31 cellular contexts compared by ENCODE assay signal in genomic region chr17:34413443-34414076, GRCh38. TPM values are rescaled to one million over a fixed set of nuclear protein-coding genes. Genes with fewer than 3 reads are reported as not detected.
A peak's percentile ranks its signal among the peaks of the same experiment; 100 is the strongest.
DNase-seq lines count a peak whose midpoint lies in the region; ATAC-seq, FAIRE-seq and TF ChIP-seq lines count a peak whose summit lies in the region.
"Had no signal": no experiment of that assay in that cellular context is flagged by ENCODE, and none has a peak within 500 bp of the region (broad histone marks: within the 10 kb centered on the region; RNA-seq: fewer than 3 reads in every experiment).

No MANE protein-coding gene starts in this region.

- H3K79me2 ChIP-seq in K562 (ENCODE audit: control insufficient read depth, insufficient read depth, low read length), result no peaks in the 10 kb centered on the region

- H3K27me3 ChIP-seq in HUES48 (ENCODE audit: control insufficient read depth, insufficient read depth, low read length), result peaks cover 52% of the 10 kb centered on the region
- H3K27me3 ChIP-seq in K562 (ENCODE audit: control insufficient read depth in 2 of 2, insufficient read depth in 2 of 2, low read length in 2 of 2), result no peaks in the 10 kb centered on the region; a peak in 1 of 5 replicates
- H3K27me3 ChIP-seq in left lung, result peaks cover 7 to 68% of the 10 kb centered on the region in 2 donors
- H3K27me3 ChIP-seq in BE2C, result peaks cover 6% of the 10 kb centered on the region
- no peaks in the 10 kb centered on the region for H3K27me3 ChIP-seq in effector memory CD4-positive, alpha-beta T cell (replicated peaks; ENCODE audit: control insufficient read depth, insufficient read depth, low read length, poor library complexity, severe bottlenecking)
- H3K27me3 ChIP-seq: brain microvascular endothelial cell had no signal

- no peak for TF ChIP-seq POLR2A in A549 (IDR thresholded peaks at IDR 0.05; ENCODE audit: low read length)
- TF ChIP-seq POLR2A in K562 (conservative IDR thresholded peaks at IDR 0.05), result no peak

- TF ChIP-seq CTCF in A549 (IDR thresholded peaks at IDR 0.05) (no peak), K562 (IDR thresholded peaks at IDR 0.05 in 2 of 3, conservative IDR thresholded peaks at IDR 0.05 in 1 of 3; ENCODE audit: insufficient read depth in 2 of 3, low read depth in 1 of 3, low read length in 3 of 3) (no peak), left lung (IDR thresholded peaks at IDR 0.05) (no peak), BE2C (IDR thresholded peaks at IDR 0.05; ENCODE audit: low read depth, low read length) (no peak)

- H3K9ac ChIP-seq in HUES48 (ENCODE audit: low read depth, low read length), result no peak overlapping the region
- peak overlapping the region in 1 of 2 experiments; percentile 8; a peak in 1 of 4 replicates for H3K9ac ChIP-seq in K562 (ENCODE audit: insufficient read depth in 1 of 2, low read depth in 2 of 2, low read length in 2 of 2)
- H3K9ac ChIP-seq: SK-N-SH had no signal

- intact Hi-C loops in K562 (cut with micrococcal nuclease) (loop anchor here (10.0 kb wide), 1 partner anchor 221 kb away; no protein-coding TSS in a partner anchor), left lung (cut with DNase I) (no loop called here)

- H3K9me3 ChIP-seq in A549 (no peaks in the 10 kb centered on the region), HUES48 (ENCODE audit: control insufficient read depth, insufficient read depth, low read length) (no peaks in the 10 kb centered on the region), K562 (replicated peaks; ENCODE audit: control insufficient read depth, insufficient read depth, low read depth, low read length) (0 out of 2 replicates have a peak, but pooled peaks cover 2% of the 10 kb centered on the region), left lung (no peaks in the 10 kb centered on the region), BE2C (no peaks in the 10 kb centered on the region)
- H3K9me3 ChIP-seq in effector memory CD4-positive, alpha-beta T cell (ENCODE audit: control insufficient read depth, low read length), result no peaks in the 10 kb centered on the region
- H3K9me3 ChIP-seq: pancreas, sigmoid colon, SK-N-SH, suprapubic skin had no signal

- no peak for TF ChIP-seq RAD21 in A549 (conservative IDR thresholded peaks at IDR 0.05 in 1 of 2, IDR thresholded peaks at IDR 0.05 in 1 of 2)
- TF ChIP-seq RAD21 in K562 (CRISPR knock-in tag; conservative IDR thresholded peaks at IDR 0.05 in 1 of 2, IDR thresholded peaks at IDR 0.05 in 1 of 2), result no peak

- H3K9me1 ChIP-seq in K562 (ENCODE audit: control insufficient read depth, insufficient read depth, low read length), result no peaks in the 10 kb centered on the region

- H2AFZ ChIP-seq in K562 (ENCODE audit: low read depth, low read length), result peak overlapping the region; percentile 66

- ATAC-seq in A549 (no peak), K562 (peak; percentile 46), left lung (peak; percentile 36)
- ATAC-seq: activated CD8-positive, alpha-beta memory T cell treated with anti-CD3 and anti-CD28 coated beads, Interleukin-2, amount 10 ng/mL, durations not matched to agents 7 days and 5 days; activated naive CD8-positive, alpha-beta T cell treated with anti-CD3 and anti-CD28 coated beads, Interleukin-2, amount 50 U/mL, for 24 hours; pancreas had no signal

- DNase-seq in A549 (ENCODE audit: low read depth in 1 of 2, low spot score in 1 of 2) (no peak), K562 (ENCODE audit: extremely low read depth in 1 of 4, low spot score in 3 of 4) (peak; percentile 23 to 40 (median 29)), left lung (no peak), NAMALWA (ENCODE audit: low spot score) (no peak), BE2C (no peak), NCI-H2196 treated with DMSO at 0.1 percent for 48 hours (lab: John Stamatoyannopoulos, UW; ENCODE audit: unreplicated experiment) (no peak)
- DNase-seq in effector memory CD4-positive, alpha-beta T cell, result no peak
- DNase-seq: activated CD8-positive, alpha-beta memory T cell treated with anti-CD3 and anti-CD28 coated beads, Interleukin-2, amount 10 ng/mL, durations not matched to agents 7 days and 5 days; activated naive CD8-positive, alpha-beta T cell treated with anti-CD3 and anti-CD28 coated beads, Interleukin-2, amount 50 U/mL, for 24 hours; brain microvascular endothelial cell; DMS153; hippocampal formation; KBM-7; NCI-H1092 treated with DMSO at 0.1 percent for 48 hours; NCI-H2029; pancreas; sigmoid colon; SK-N-SH; T1000 had no signal

- in situ Hi-C loops in K562 (cut with MboI), result no loop called here

- no peaks in the 10 kb centered on the region for H3K36me3 ChIP-seq in HUES48 (ENCODE audit: control insufficient read depth, insufficient read depth, low read length)
- no peaks in the 10 kb centered on the region for H3K36me3 ChIP-seq in K562 (ENCODE audit: control insufficient read depth, insufficient read depth, low read length)
- H3K36me3 ChIP-seq in left lung, result no peaks in the 10 kb centered on the region
- H3K36me3 ChIP-seq in BE2C, result no peaks in the 10 kb centered on the region
- H3K36me3 ChIP-seq in effector memory CD4-positive, alpha-beta T cell (ENCODE audit: control insufficient read depth, insufficient read depth, low read length), result no peaks in the 10 kb centered on the region
- H3K36me3 ChIP-seq: brain microvascular endothelial cell, pancreas, sigmoid colon, suprapubic skin had no signal

- H3K4me3 ChIP-seq in A549, result no peak overlapping the region
- H3K4me3 ChIP-seq in HUES48 (ENCODE audit: low read depth, low read length), result peak overlapping the region; percentile 52; the same call in 1 of the 2 replicates
- H3K4me3 ChIP-seq in K562, result no peak overlapping the region
- no peak overlapping the region for H3K4me3 ChIP-seq in left lung
- no peak overlapping the region for H3K4me3 ChIP-seq in BE2C (ENCODE audit: low read depth, low read length)
- no peak overlapping the region for H3K4me3 ChIP-seq in effector memory CD4-positive, alpha-beta T cell (ENCODE audit: insufficient read depth, low read depth, low read length, poor library complexity, severe bottlenecking)
- H3K4me3 ChIP-seq: pancreas, sigmoid colon, suprapubic skin had no signal

- CTCF ChIA-PET in A549 (lab: Yijun Ruan, JAX) (interaction anchor here (0.8 to 1.4 kb wide), 2 partner anchors 8 to 1334 kb away, joined by 3 to 4 read pairs; no protein-coding TSS in a partner anchor), K562 (lab: Yijun Ruan, JAX; ENCODE audit: low intra/inter-chr PET ratio) (no interaction called here)

- H3K4me2 ChIP-seq in A549 (no peak overlapping the region), K562 (ENCODE audit: insufficient read depth, low read length) (peak overlapping the region; percentile 33; the same call in 1 of the 2 replicates)
- H3K4me2 ChIP-seq: SK-N-SH had no signal

- FAIRE-seq in A549 (lab: Jason Lieb, UNC) (no peak), K562 (lab: Jason Lieb, UNC) (no peak)
- FAIRE-seq: colon, GM12891, pancreas, RCC 7860 had no signal

- WGBS in A549 (ENCODE audit: missing lambda C conversion rate), result 83% methylated on average over 11 of the region's 11 CpGs
- WGBS in K562 (ENCODE audit: insufficient coverage, low coverage, missing lambda C conversion rate), result 27% methylated on average over 11 of the region's 11 CpGs

- no peak for TF ChIP-seq EP300 in A549 (IDR thresholded peaks at IDR 0.05)
- TF ChIP-seq EP300 in K562 (IDR thresholded peaks at IDR 0.05; ENCODE audit: low read length), result no peak

- H3K4me1 ChIP-seq in A549 (peaks cover 10% of the 10 kb centered on the region; the same call in 1 of the 3 replicates), HUES48 (ENCODE audit: control insufficient read depth, insufficient read depth, low read length) (peaks cover 56% of the 10 kb centered on the region), K562 (replicated peaks in 1 of 2; ENCODE audit: control insufficient read depth in 2 of 2, insufficient read depth in 2 of 2, low read length in 2 of 2) (peaks cover 13 to 37% of the 10 kb centered on the region in 2 experiments), left lung (no peaks in the 10 kb centered on the region), BE2C (no peaks in the 10 kb centered on the region)
- H3K4me1 ChIP-seq in effector memory CD4-positive, alpha-beta T cell (ENCODE audit: control insufficient read depth, insufficient read depth, low read length, poor library complexity, severe bottlenecking), result no peaks in the 10 kb centered on the region
- H3K4me1 ChIP-seq: pancreas, sigmoid colon, suprapubic skin had no signal

- peak overlapping the region; percentile 43 to 45; a peak in 3 of 6 replicates for H3K27ac ChIP-seq in A549
- H3K27ac ChIP-seq in HUES48 (ENCODE audit: low read depth, low read length), result peak overlapping the region; percentile 72
- H3K27ac ChIP-seq in K562 (ENCODE audit: extremely low read depth, low read depth, low read length), result peak overlapping the region; percentile 84
- H3K27ac ChIP-seq in left lung, result no peak overlapping the region
- H3K27ac ChIP-seq in effector memory CD4-positive, alpha-beta T cell (ENCODE audit: insufficient read depth, low read length, poor library complexity, severe bottlenecking), result no peak overlapping the region
- H3K27ac ChIP-seq: brain microvascular endothelial cell, pancreas, sigmoid colon, suprapubic skin had no signal

- no peaks in the 10 kb centered on the region for H4K20me1 ChIP-seq in K562 (replicated peaks; ENCODE audit: control insufficient read depth, insufficient read depth, low read length)

- POLR2A ChIA-PET in A549 (lab: Yijun Ruan, JAX) (no interaction called here), K562 (lab: Yijun Ruan, JAX) (no interaction called here)

- no TSS peak for BruUV-seq in K562 (replicated peaks; lab: Mats Ljungman, UMichigan)

RNA-seq across cellular contexts. Expression of gene CCL1, which starts 50.5 kb away (rescaled TPM):
- not detected in 2 replicates for polyA plus RNA-seq in A549 (2011; rRNA removed)
- polyA plus RNA-seq in A549 (2012; cell fraction: cytosol; rRNA removed), result not detected in 2 replicates
- not detected in 2 replicates for polyA plus RNA-seq in A549 (2012; cell fraction: nucleus; rRNA removed)
- not detected in 3 replicates for polyA plus RNA-seq in A549 (2017; fragmentation: RNase III; extraction: RNeasy Plus Mini Kit Qiagen cat#74134 plus additional on column Dnase treatment)
- not detected in 2 replicates for polyA minus RNA-seq in A549 (2011; rRNA and poly(A)+ RNA removed)
- total RNA-seq in K562 (2011; cell fraction: chromatin; rRNA removed; ENCODE audit: low replicate concordance), result not detected in 2 replicates
- total RNA-seq in K562 (2011; cell fraction: nucleolus; rRNA removed), result not detected in 2 replicates
- not detected in 2 replicates for total RNA-seq in K562 (2011; cell fraction: nucleoplasm; rRNA removed)
- total RNA-seq in K562 (2014; rRNA removed), result 0.29 TPM in 1 of 2 replicates, not detected in the other
- not detected in 2 replicates for total RNA-seq in K562 (2014; rRNA removed; fragmentation: Illumina TruSeq; extraction: Trizol)
- not detected in 2 replicates for total RNA-seq in K562 (2015; rRNA removed; fragmentation: Illumina TruSeq; extraction: Trizol)
- total RNA-seq in K562 (2021), result not detected in 2 replicates
- polyA plus RNA-seq in K562 (2011; rRNA removed), result not detected in 2 replicates
- polyA plus RNA-seq in K562 (2011; cell fraction: cytosol; rRNA removed), result not detected in 2 replicates
- not detected in 2 replicates for polyA plus RNA-seq in K562 (2011; cell fraction: nucleus; rRNA removed)
- not detected in 2 replicates for polyA plus RNA-seq in K562 (2012)
- polyA plus RNA-seq in K562 (2014; fragmentation: Illumina TruSeq; extraction: Trizol), result not detected in 2 replicates
- under 1 TPM in 1 of 2 experiments, not detected in 1; 0.45 TPM for polyA plus RNA-seq in K562 (2014; fragmentation: Nextera tagmentation; extraction: Ambion mirVana)
- polyA plus RNA-seq in K562 (2014; rRNA removed), result not detected in 2 replicates
- not detected in 2 replicates for polyA minus RNA-seq in K562 (2011; rRNA and poly(A)+ RNA removed)
- not detected in 2 replicates for polyA minus RNA-seq in K562 (2011; cell fraction: cytosol; rRNA and poly(A)+ RNA removed)
- not detected in 2 replicates for polyA minus RNA-seq in K562 (2011; cell fraction: nucleus; rRNA and poly(A)+ RNA removed)
- not detected for total RNA-seq in left lung
- polyA plus RNA-seq in BE2C (2012; ENCODE audit: insufficient read depth, insufficient read length, low read depth), result 0.77 TPM
- total RNA-seq: fibroblast of villous mesenchyme, H4, kidney epithelial cell, myocyte, NCI-H460, pancreas, sigmoid colon, suprapubic skin had no signal
- polyA plus RNA-seq: CD14-positive monocyte, pancreas, sigmoid colon, SK-N-SH had no signal

RNA-seq across cellular contexts. Expression of gene CCL13, which starts 57.3 kb away (rescaled TPM):
- polyA plus RNA-seq in A549 (2011; rRNA removed) (not detected in 2 replicates), A549 (2017; fragmentation: RNase III; extraction: RNeasy Plus Mini Kit Qiagen cat#74134 plus additional on column Dnase treatment) (not detected in 3 replicates), K562 (2011; rRNA removed) (not detected in 2 replicates), K562 (2014; fragmentation: Illumina TruSeq; extraction: Trizol) (not detected in 2 replicates), K562 (2014; fragmentation: Nextera tagmentation; extraction: Ambion mirVana) (not detected), K562 (2014; rRNA removed) (not detected in 2 replicates)
- polyA plus RNA-seq in A549 (2012; cell fraction: cytosol; rRNA removed), result not detected in 2 replicates
- polyA plus RNA-seq in A549 (2012; cell fraction: nucleus; rRNA removed), result not detected in 2 replicates
- not detected in 2 replicates for polyA minus RNA-seq in A549 (2011; rRNA and poly(A)+ RNA removed)
- total RNA-seq in K562 (2011; cell fraction: chromatin; rRNA removed; ENCODE audit: low replicate concordance), result not detected in 2 replicates
- total RNA-seq in K562 (2011; cell fraction: nucleolus; rRNA removed), result not detected in 2 replicates
- total RNA-seq in K562 (2011; cell fraction: nucleoplasm; rRNA removed), result not detected in 2 replicates
- total RNA-seq in K562 (2014; rRNA removed) (not detected in 2 replicates), K562 (2014; rRNA removed; fragmentation: Illumina TruSeq; extraction: Trizol) (not detected in 2 replicates), K562 (2015; rRNA removed; fragmentation: Illumina TruSeq; extraction: Trizol) (not detected in 2 replicates), K562 (2021) (not detected in 2 replicates), left lung (10 to 100 TPM; 29.0 to 29.3 TPM)
- polyA plus RNA-seq in K562 (2011; cell fraction: cytosol; rRNA removed), result not detected in 2 replicates
- not detected in 2 replicates for polyA plus RNA-seq in K562 (2011; cell fraction: nucleus; rRNA removed)
- 0.24 TPM in 1 of 2 replicates, not detected in the other for polyA plus RNA-seq in K562 (2012)
- polyA minus RNA-seq in K562 (2011; rRNA and poly(A)+ RNA removed), result not detected in 2 replicates
- not detected in 2 replicates for polyA minus RNA-seq in K562 (2011; cell fraction: cytosol; rRNA and poly(A)+ RNA removed)
- not detected in 2 replicates for polyA minus RNA-seq in K562 (2011; cell fraction: nucleus; rRNA and poly(A)+ RNA removed)
- not detected for polyA plus RNA-seq in BE2C (2012; ENCODE audit: insufficient read depth, insufficient read length, low read depth)
- total RNA-seq: activated CD8-positive, alpha-beta memory T cell treated with anti-CD3 and anti-CD28 coated beads, Interleukin-2, amount 10 ng/mL, durations not matched to agents 7 days and 5 days; activated T-helper 2 cell treated with anti-CD3 and anti-CD28 coated beads, Interferon-gamma antibody, Interleukin-2, Interleukin-4, amounts not matched to agents 10 μg/mL and 5 μg/mL and 100 μg/mL, durations not matched to agents 14 hours and 24 hours and 36 hours; fibroblast of villous mesenchyme; H4; kidney epithelial cell; myocyte; NCI-H460 had no signal
- polyA plus RNA-seq: CD14-positive monocyte, SK-N-SH had no signal

Comparison
In these comparisons a context has a peak if more than half of its experiments do, and no peak if none do; other contexts are left out.
1. ATAC-seq: peak in K562 (single experiment) and left lung (single experiment); none in A549 (0 of 2).
2. DNase-seq: peak in K562 (4 of 4); none in A549 (0 of 2), left lung (0 of 2), NAMALWA (single experiment), BE2C (single experiment), effector memory CD4-positive, alpha-beta T cell (0 of 3) and NCI-H2196 treated with DMSO at 0.1 percent for 48 hours (single experiment).
3. H3K27ac ChIP-seq: peak in A549 (2 of 2), HUES48 (single experiment) and K562 (single experiment); none in left lung (0 of 2) and effector memory CD4-positive, alpha-beta T cell (single experiment).
4. RNA of gene CCL13, which starts 57.3 kb away (total RNA-seq): 29.0 to 29.3 TPM in left lung; not detected in K562; every median in the first group is over 10 times any median in the second.